8 cellular contexts compared by ENCODE assay signal in genomic region chr1:8858888-8859706, GRCh38. TPM values are rescaled to one million over a fixed set of nuclear protein-coding genes. Genes with fewer than 3 reads are reported as not detected.
DNase-seq lines count a peak whose midpoint lies in the region; ATAC-seq and TF ChIP-seq lines count a peak whose summit lies in the region.

No MANE protein-coding gene starts in this region.

- H3K4me1 Mint-ChIP-seq in activated T-cell treated with anti-CD3 and anti-CD28 coated beads, Interleukin-2, amount 50 U/mL, for 4 hours (ENCODE audit: low read depth) = peaks cover 22% of the 10 kb centered on the region

- peak; percentile 62 for TF ChIP-seq CTCF in GM13977 (IDR thresholded peaks at IDR 0.05; ENCODE audit: extremely low read depth, insufficient read depth, missing control alignments)
- peak; percentile 61 for TF ChIP-seq CTCF in psoas muscle (IDR thresholded peaks at IDR 0.05)

- in situ Hi-C loops in GM13977 (cut with MboI; ENCODE audit: low pct_unique_long_range_greater_than_20kb, low sequenced_read_pairs, unreplicated experiment) = no loop called here

- ATAC-seq in activated T-cell treated with anti-CD3 and anti-CD28 coated beads, Interleukin-2, amount 50 U/mL, for 4 hours = peak; percentile 51 to 56
- ATAC-seq in psoas muscle (peak; percentile 12 to 46 (median 34)), HG03280 (IDR thresholded peaks at IDR 0.05; ENCODE audit: unreplicated experiment) (no peak)

- no peaks in the 10 kb centered on the region for H3K9me3 ChIP-seq in psoas muscle

- 59 to 69% (median 62%) methylated on average over 12 of the region's 12 CpGs for WGBS in psoas muscle, 3 donors

- H3K27me3 ChIP-seq in psoas muscle (ENCODE audit: insufficient read depth in 3 of 3, low read length in 2 of 3) = no peaks in the 10 kb centered on the region

- peak; percentile 74 for DNase-seq in Ammon's horn (ENCODE audit: low spot score)
- DNase-seq in GM13977 (ENCODE audit: low spot score) = no peak
- DNase-seq in NOMO-1 treated with DMSO at 0.1 percent for 48 hours (lab: John Stamatoyannopoulos, UW; ENCODE audit: unreplicated experiment) = peak; percentile 61
- peak; percentile 48 for DNase-seq in activated T-cell treated with anti-CD3 and anti-CD28 coated beads, Interleukin-2, amount 50 U/mL, for 4 hours
- peak; percentile 60 for DNase-seq in germinal center (ENCODE audit: low spot score)
- DNase-seq in psoas muscle = no peak
- no peak for DNase-seq in NCI-H2107 treated with DMSO at 0.1 percent for 48 hours (lab: John Stamatoyannopoulos, UW; ENCODE audit: unreplicated experiment)

- no peak overlapping the region for H3K4me3 Mint-ChIP-seq in activated T-cell treated with anti-CD3 and anti-CD28 coated beads, Interleukin-2, amount 50 U/mL, for 4 hours

- H3K4me1 ChIP-seq in psoas muscle = peaks cover 22% of the 10 kb centered on the region

- H3K9me3 Mint-ChIP-seq in activated T-cell treated with anti-CD3 and anti-CD28 coated beads, Interleukin-2, amount 50 U/mL, for 4 hours = no peaks in the 10 kb centered on the region

- H3K4me3 ChIP-seq in psoas muscle = no peak overlapping the region

- peaks cover 50% of the 10 kb centered on the region for H3K36me3 Mint-ChIP-seq in activated T-cell treated with anti-CD3 and anti-CD28 coated beads, Interleukin-2, amount 50 U/mL, for 4 hours (ENCODE audit: insufficient read depth)

- peak overlapping the region; percentile 50 for H3K27ac ChIP-seq in psoas muscle

- H3K27me3 Mint-ChIP-seq in activated T-cell treated with anti-CD3 and anti-CD28 coated beads, Interleukin-2, amount 50 U/mL, for 4 hours (ENCODE audit: low read depth) = no peaks in the 10 kb centered on the region

- H3K36me3 ChIP-seq in psoas muscle (ENCODE audit: insufficient read depth in 1 of 2, low read depth in 1 of 2) = peaks cover 28 to 76% of the 10 kb centered on the region in 2 donors

- intact Hi-C loops in psoas muscle (cut with DNase I) = no loop called here

RNA-seq across cellular contexts. Expression of gene ENO1, which starts 19.4 kb away (rescaled TPM):
- 1,000 to 10,000 TPM; 3,836 to 4,068 (median 3,869) TPM for total RNA-seq in activated T-cell treated with anti-CD3 and anti-CD28 coated beads, Interleukin-2, amount 50 U/mL, for 4 hours
- 100 to 1,000 TPM; 110 to 364 (median 217) TPM for total RNA-seq in psoas muscle
- polyA plus RNA-seq in psoas muscle = 100 to 1,000 TPM in 2 of 3 donors, 10 to 100 TPM in 1; 83.8 to 489 (median 190) TPM

RNA-seq across cellular contexts. Expression of gene RERE, which starts 41.7 kb away (rescaled TPM):
- 10 to 100 TPM; 40.5 to 53.4 (median 47.8) TPM for total RNA-seq in activated T-cell treated with anti-CD3 and anti-CD28 coated beads, Interleukin-2, amount 50 U/mL, for 4 hours
- total RNA-seq in psoas muscle = 100 to 1,000 TPM in 2 of 4 donors, 10 to 100 TPM in 2; 56.7 to 308 (median 165) TPM
- 100 to 1,000 TPM in 1 of 3 donors, 10 to 100 TPM in 2; 38.8 to 130 (median 49.8) TPM for polyA plus RNA-seq in psoas muscle

Comparison
In these comparisons a context has a peak if more than half of its experiments do, and no peak if none do; other contexts are left out.
1. DNase-seq: peak in Ammon's horn (single experiment), NOMO-1 treated with DMSO at 0.1 percent for 48 hours (single experiment), activated T-cell treated with anti-CD3 and anti-CD28 coated beads, Interleukin-2, amount 50 U/mL, for 4 hours (single experiment) and germinal center (single experiment); none in GM13977 (single experiment), psoas muscle (0 of 2) and NCI-H2107 treated with DMSO at 0.1 percent for 48 hours (single experiment).
2. RNA of gene ENO1, which starts 19.4 kb away (total RNA-seq): 3,836 to 4,068 TPM in activated T-cell treated with anti-CD3 and anti-CD28 coated beads, Interleukin-2, amount 50 U/mL, for 4 hours; 110 to 364 TPM in psoas muscle; every median in the first group is over 10 times any median in the second.